2 cellular contexts compared by ENCODE assay signal in genomic region chr2:130372833-130373807, GRCh38.
TF ChIP-seq lines count a peak whose summit lies in the region.

No MANE protein-coding gene starts in this region.

TF ChIP-seq in A549, 52 proteins besides CTCF, POLR2A, EP300 and RAD21 (continued from another document):
- TF ChIP-seq CHD2 (IDR thresholded peaks at IDR 0.05; ENCODE audit: low read length, partially characterized antibody) = no peak

TF ChIP-seq in WTC11, 78 proteins besides CTCF, POLR2A, EP300 and RAD21 (continued from another document):
- TF ChIP-seq FOXP4 (CRISPR knock-in tag; IDR thresholded peaks at IDR 0.05) = no peak
- TF ChIP-seq ZNF425 (CRISPR knock-in tag; conservative IDR thresholded peaks at IDR 0.05) = no peak
- no peak for TF ChIP-seq ZNF219 (CRISPR knock-in tag; IDR thresholded peaks at IDR 0.05; ENCODE audit: borderline replicate concordance)
- TF ChIP-seq ZNF281 (CRISPR knock-in tag; IDR thresholded peaks at IDR 0.05) = no peak
- TF ChIP-seq MYBL2 (CRISPR knock-in tag; IDR thresholded peaks at IDR 0.05) = no peak
